In the genomic region with DNA sequence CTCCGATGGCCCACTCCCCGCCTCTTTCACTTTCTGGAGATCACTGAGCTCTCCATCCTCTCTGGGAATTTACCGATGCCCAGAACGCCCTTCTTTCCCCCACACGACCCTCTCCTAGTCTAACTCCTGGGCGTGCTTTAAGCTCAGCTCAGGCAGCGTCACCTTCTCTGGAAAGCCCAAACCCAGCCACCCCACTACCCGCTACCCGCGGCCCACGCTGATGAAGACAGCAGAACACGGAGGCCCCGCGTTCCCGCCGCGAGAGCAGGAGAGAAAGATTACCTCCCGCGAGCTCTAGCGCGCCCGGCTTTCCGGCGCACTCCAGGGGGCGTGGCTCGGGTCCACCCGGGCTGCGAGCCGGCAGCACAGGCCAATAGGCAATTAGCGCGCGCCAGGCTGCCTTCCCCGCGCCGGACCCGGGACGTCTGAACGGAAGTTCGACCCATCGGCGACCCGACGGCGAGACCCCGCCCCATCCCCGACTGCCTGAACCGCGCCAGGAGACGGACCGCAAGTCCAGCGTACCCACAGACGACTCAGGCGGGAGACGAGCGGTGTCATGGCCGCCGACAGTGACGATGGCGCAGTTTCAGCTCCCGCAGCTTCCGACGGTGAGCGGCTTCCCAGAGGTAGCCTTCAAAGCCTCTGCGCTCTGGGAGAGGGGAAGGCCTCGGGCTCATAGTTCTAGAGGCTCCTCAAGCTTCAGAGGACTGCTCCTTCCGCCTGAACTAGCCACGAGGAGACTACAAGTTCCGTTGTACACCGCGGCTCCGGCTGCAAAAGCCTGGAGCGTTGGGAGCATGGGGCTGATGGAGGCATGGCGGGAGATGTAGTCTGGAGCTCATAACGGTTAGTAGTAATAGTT, we compare ENCODE assay signal across 8 cellular contexts. TPM values are rescaled to one million over a fixed set of nuclear protein-coding genes. Genes with fewer than 3 reads are reported as not detected.
A peak's percentile ranks its signal among the peaks of the same experiment; 100 is the strongest.
DNase-seq lines count a peak whose midpoint lies in the region; ATAC-seq lines count a peak whose summit lies in the region.

A gene (minus strand): TSS at position 747 of the 865 bp plus-strand sequence. CDS start 5,935 bp downstream, outside the sequence.
A gene (plus strand): TSS at position 477 of the 865 bp plus-strand sequence. CDS start 83 bp downstream, at position 560.

- CTCF ChIA-PET in activated CD4-positive, alpha-beta T cell treated with anti-CD3 and anti-CD28 coated beads, Interleukin-2, amount 10 ng/mL, durations not matched to agents 7 days and 5 days (lab: Charles Lee): interaction anchor here (0.8 to 2.2 kb wide), 13 partner anchors 12 to 505 kb away, joined by 3 to 11 read pairs (median 4); a partner anchor contains a TSS

- H3K4me3 Mint-ChIP-seq in activated CD4-positive, alpha-beta T cell treated with anti-CD3 and anti-CD28 coated beads, Interleukin-2, amount 10 ng/mL, durations not matched to agents 7 days and 5 days: peak within 1 kb of the TSS; percentile 97

- no peaks in the 10 kb centered on the region for H3K27me3 Mint-ChIP-seq in activated CD4-positive, alpha-beta T cell treated with anti-CD3 and anti-CD28 coated beads, Interleukin-2, amount 10 ng/mL, durations not matched to agents 7 days and 5 days

- ATAC-seq in GM19351 (IDR thresholded peaks at IDR 0.05; ENCODE audit: unreplicated experiment): peak; percentile 81
- ATAC-seq in HG03520 (IDR thresholded peaks at IDR 0.05; ENCODE audit: unreplicated experiment): peak; percentile 85

- H3K36me3 Mint-ChIP-seq in activated CD4-positive, alpha-beta T cell treated with anti-CD3 and anti-CD28 coated beads, Interleukin-2, amount 10 ng/mL, durations not matched to agents 7 days and 5 days (ENCODE audit: low read depth): peaks cover 53% of the 10 kb centered on the region

- POLR2A ChIA-PET in activated CD4-positive, alpha-beta T cell treated with anti-CD3 and anti-CD28 coated beads, Interleukin-2, amount 10 ng/mL, durations not matched to agents 7 days and 5 days (lab: Charles Lee): interaction anchor here (0.5 to 3.0 kb wide), 12 partner anchors 12 to 1565 kb away, joined by 3 to 22 read pairs (median 7); a partner anchor contains a TSS

- DNase-seq in C1 segment of cervical spinal cord (lab: John Stamatoyannopoulos, UW) (peak; percentile 26 to 93 (median 86)), NCI-H69 (lab: John Stamatoyannopoulos, UW) (peak; percentile 94), cortex of kidney (lab: John Stamatoyannopoulos, UW) (peak; percentile 52)
- peak; percentile 95 for DNase-seq in activated CD4-positive, alpha-beta T cell treated with anti-CD3 and anti-CD28 coated beads, Interleukin-2, amount 10 ng/mL, durations not matched to agents 7 days and 5 days
- DNase-seq in stimulated activated CD4-positive, alpha-beta T cell treated with anti-CD3 and anti-CD28 coated beads, Interleukin-1b, Interleukin-23, amount 100 ng/mL, for 24 hours (ENCODE audit: low read depth in 4 of 4, low spot score in 1 of 4): peak; percentile 82 to 99 (median 90)

- H3K9me3 Mint-ChIP-seq in activated CD4-positive, alpha-beta T cell treated with anti-CD3 and anti-CD28 coated beads, Interleukin-2, amount 10 ng/mL, durations not matched to agents 7 days and 5 days: peaks cover 8% of the 10 kb centered on the region

- H3K27ac ChIP-seq in layer of hippocampus (ENCODE audit: low read depth, low read length): peak within 1 kb of the TSS; percentile 97

- H3K4me1 Mint-ChIP-seq in activated CD4-positive, alpha-beta T cell treated with anti-CD3 and anti-CD28 coated beads, Interleukin-2, amount 10 ng/mL, durations not matched to agents 7 days and 5 days: peaks cover 56% of the 10 kb centered on the region

- no peaks in the 10 kb centered on the region for H3K27me3 ChIP-seq in layer of hippocampus (ENCODE audit: control insufficient read depth, insufficient read depth, low read length)

- peak within 1 kb of the TSS; percentile 98 for H3K27ac Mint-ChIP-seq in activated CD4-positive, alpha-beta T cell treated with anti-CD3 and anti-CD28 coated beads, Interleukin-2, amount 10 ng/mL, durations not matched to agents 7 days and 5 days

RNA-seq across cellular contexts. Expression of the first gene that starts in this region (rescaled TPM):
- total RNA-seq in activated CD4-positive, alpha-beta T cell treated with anti-CD3 and anti-CD28 coated beads, Interleukin-2, amount 10 ng/mL, durations not matched to agents 7 days and 5 days: 10 to 100 TPM; 51.7 to 55.1 TPM

RNA-seq across cellular contexts. Expression of the second gene that starts in this region (rescaled TPM):
- total RNA-seq in activated CD4-positive, alpha-beta T cell treated with anti-CD3 and anti-CD28 coated beads, Interleukin-2, amount 10 ng/mL, durations not matched to agents 7 days and 5 days: 10 to 100 TPM; 22.6 to 34.4 TPM

Comparison
In these comparisons a context has a peak if more than half of its experiments do, and no peak if none do; other contexts are left out.
1. Peak in every context shown above with its lines: DNase-seq, ATAC-seq and H3K27ac ChIP-seq.